9 cellular contexts compared by ENCODE assay signal in genomic region chr11:81870066-81870412, GRCh38.
DNase-seq lines count a peak whose midpoint lies in the region; ATAC-seq and TF ChIP-seq lines count a peak whose summit lies in the region.
"Had no signal": no experiment of that assay in that cellular context is flagged by ENCODE, and none has a peak within 500 bp of the region (broad histone marks: within the 10 kb centered on the region; RNA-seq: fewer than 3 reads in every experiment).

No MANE protein-coding gene starts in this region.

- H3F3A ChIP-seq in DOHH2 (ENCODE audit: control insufficient read depth, insufficient read depth) = peaks cover 15% of the 10 kb centered on the region

- H3K36me3 Mint-ChIP-seq in activated B cell treated with CpG ODN at 0.5 μM for 24 hours (ENCODE audit: low read depth) (no peaks in the 10 kb centered on the region), Calu3 (ENCODE audit: insufficient read depth, unreplicated experiment) (no peaks in the 10 kb centered on the region)

- H3K36me3 ChIP-seq in DOHH2 (ENCODE audit: control insufficient read depth, low read length) = no peaks in the 10 kb centered on the region
- H3K36me3 ChIP-seq in aorta (ENCODE audit: control insufficient read depth in 1 of 2, insufficient read depth in 2 of 2, low read length in 1 of 2) = no peaks in the 10 kb centered on the region
- H3K36me3 ChIP-seq: esophagus muscularis mucosa had no signal

- H3K27me3 Mint-ChIP-seq in activated B cell treated with CpG ODN at 0.5 μM for 24 hours = peaks cover 2% of the 10 kb centered on the region
- H3K27me3 Mint-ChIP-seq in Calu3 (ENCODE audit: unreplicated experiment) = no peaks in the 10 kb centered on the region

- intact Hi-C loops in activated B cell treated with CpG ODN at 0.5 μM for 24 hours (cut with micrococcal nuclease) (no loop called here), aorta (cut with DNase I) (no loop called here), Calu3 (cut with micrococcal nuclease; ENCODE audit: unreplicated experiment) (no loop called here)

- 0 out of 2 replicates have a peak, but pooled peaks cover 3% of the 10 kb centered on the region for H3K27me3 ChIP-seq in DOHH2 (ENCODE audit: control insufficient read depth, low read length)
- H3K27me3 ChIP-seq in aorta (ENCODE audit: control insufficient read depth in 1 of 2, insufficient read depth in 2 of 2, low read length in 1 of 2) = no peaks in the 10 kb centered on the region
- H3K27me3 ChIP-seq: esophagus muscularis mucosa had no signal

- peaks cover 6% of the 10 kb centered on the region for H3K9me3 ChIP-seq in DOHH2 (ENCODE audit: control insufficient read depth, insufficient read depth, low read length)
- no peaks in the 10 kb centered on the region for H3K9me3 ChIP-seq in aorta (ENCODE audit: control insufficient read depth, low read length)
- H3K9me3 ChIP-seq: esophagus muscularis mucosa had no signal

- H4K20me1 ChIP-seq in DOHH2 (ENCODE audit: control insufficient read depth, insufficient read depth, low read depth, low read length) = no peaks in the 10 kb centered on the region

- H3K9me2 ChIP-seq in DOHH2 (replicated peaks; ENCODE audit: control insufficient read depth, low read length) = no peaks in the 10 kb centered on the region

- H3K4me1 Mint-ChIP-seq in activated B cell treated with CpG ODN at 0.5 μM for 24 hours (peaks cover 44% of the 10 kb centered on the region), Calu3 (ENCODE audit: low read depth, unreplicated experiment) (no peaks in the 10 kb centered on the region)

- H3K9me3 Mint-ChIP-seq in activated B cell treated with CpG ODN at 0.5 μM for 24 hours = peaks cover 4% of the 10 kb centered on the region
- H3K9me3 Mint-ChIP-seq in Calu3 (ENCODE audit: low read depth, unreplicated experiment) = peaks cover 6% of the 10 kb centered on the region

- H3K4me2 ChIP-seq in DOHH2 (ENCODE audit: low read length) = peak overlapping the region; percentile 85

- ATAC-seq in GM19035 (IDR thresholded peaks at IDR 0.05; ENCODE audit: unreplicated experiment) (peak; percentile 64), HG02973 (IDR thresholded peaks at IDR 0.05; ENCODE audit: unreplicated experiment) (peak; percentile 55), activated B cell treated with CpG ODN at 0.5 μM for 24 hours (ENCODE audit: low read depth) (peak; percentile 63), aorta (ENCODE audit: low FRiP score) (no peak)

- TF ChIP-seq CTCF in DOHH2 (IDR thresholded peaks at IDR 0.05; ENCODE audit: low read depth, low read length, poor library complexity, severe bottlenecking) = no peak
- TF ChIP-seq CTCF in activated B cell treated with CpG ODN at 0.5 μM for 24 hours (IDR thresholded peaks at IDR 0.05) = no peak
- TF ChIP-seq CTCF in Calu3 (IDR thresholded peaks at IDR 0.05; ENCODE audit: unreplicated experiment) = no peak

- H3K4me3 ChIP-seq in DOHH2 (ENCODE audit: low read length) = peak overlapping the region; percentile 54
- no peak overlapping the region for H3K4me3 ChIP-seq in aorta (ENCODE audit: low read length in 2 of 2)
- H3K4me3 ChIP-seq: esophagus muscularis mucosa had no signal

- WGBS in aorta, 2 donors = 23 to 41% methylated on average over 3 of the region's 3 CpGs

- CTCF ChIA-PET in activated B cell treated with CpG ODN at 0.5 μM for 24 hours (lab: Charles Lee) = no interaction called here
- CTCF ChIA-PET in Calu3 (lab: Charles Lee) = no interaction called here

- peak overlapping the region; percentile 91 for H3K27ac ChIP-seq in DOHH2 (ENCODE audit: low read depth, low read length)
- no peak overlapping the region for H3K27ac ChIP-seq in aorta (ENCODE audit: low read depth in 1 of 2, low read length in 2 of 2)
- H3K27ac ChIP-seq: esophagus muscularis mucosa had no signal

- peaks cover 62% of the 10 kb centered on the region for H3K4me1 ChIP-seq in DOHH2 (ENCODE audit: control insufficient read depth, low read length)
- H3K4me1 ChIP-seq in aorta (ENCODE audit: control insufficient read depth in 1 of 2, insufficient read depth in 2 of 2, low read length in 2 of 2) = no peaks in the 10 kb centered on the region
- H3K4me1 ChIP-seq: esophagus muscularis mucosa had no signal

- H3K79me2 ChIP-seq in DOHH2 (ENCODE audit: control insufficient read depth, low read length) = no peaks in the 10 kb centered on the region

- POLR2A ChIA-PET in activated B cell treated with CpG ODN at 0.5 μM for 24 hours (lab: Charles Lee) = no interaction called here

- peak overlapping the region; percentile 73 for H3K4me3 Mint-ChIP-seq in activated B cell treated with CpG ODN at 0.5 μM for 24 hours
- H3K4me3 Mint-ChIP-seq in Calu3 (ENCODE audit: low read depth, unreplicated experiment) = no peak overlapping the region

- BruUV-seq in Calu3 (replicated peaks; lab: Mats Ljungman, UMichigan) = no TSS peak

- DNase-seq in activated B cell treated with CpG ODN at 0.5 μM for 24 hours (no peak), cerebellum (ENCODE audit: low spot score) (no peak), EL (no peak), aorta (no peak), Calu3 (no peak)

- H3K27ac Mint-ChIP-seq in activated B cell treated with CpG ODN at 0.5 μM for 24 hours (peak overlapping the region; percentile 83), Calu3 (ENCODE audit: unreplicated experiment) (no peak overlapping the region)
